In genomic region chr7:139675127-139676110, GRCh38 we compare ENCODE assay signal across 1 cellular context.
TF ChIP-seq lines count a peak whose summit lies in the region.

No MANE protein-coding gene starts in this region.

TF ChIP-seq in HepG2, 621 proteins besides CTCF, POLR2A, EP300 and RAD21 (continued from another document and continues in another):
- peak; percentile 50; the same call in 1 of the 2 replicates for TF ChIP-seq ZBTB33 (CRISPR knock-in tag; IDR thresholded peaks at IDR 0.05)
- peak; percentile 84; the same call in 1 of the 2 replicates for TF ChIP-seq RXRA (CRISPR knock-in tag; IDR thresholded peaks at IDR 0.05)
- TF ChIP-seq NR3C1 (CRISPR knock-in tag; IDR thresholded peaks at IDR 0.05), result no peak
- 0 out of 2 replicates have a peak, but pooled peaks have one; percentile 69 for TF ChIP-seq ZNF784 (CRISPR knock-in tag; IDR thresholded peaks at IDR 0.05; ENCODE audit: borderline replicate concordance)
- no peak for TF ChIP-seq KLF11 (CRISPR knock-in tag; IDR thresholded peaks at IDR 0.05)
- TF ChIP-seq CBX1 (IDR thresholded peaks at IDR 0.05; ENCODE audit: low read depth), result no peak
- 0 out of 2 replicates have a peak, but pooled peaks have one; percentile 46 for TF ChIP-seq ZBED4 (CRISPR knock-in tag; IDR thresholded peaks at IDR 0.05; ENCODE audit: borderline replicate concordance)
- no peak for TF ChIP-seq RBAK (CRISPR knock-in tag; IDR thresholded peaks at IDR 0.05)
- TF ChIP-seq KLF9 (CRISPR knock-in tag; IDR thresholded peaks at IDR 0.05; ENCODE audit: low read depth), result no peak
- TF ChIP-seq ATF2 (CRISPR knock-in tag; IDR thresholded peaks at IDR 0.05), result peak; percentile 90
- TF ChIP-seq RBFOX2 (IDR thresholded peaks at IDR 0.05; ENCODE audit: low read depth, low read length), result no peak
- no peak for TF ChIP-seq PHB2 (IDR thresholded peaks at IDR 0.05; ENCODE audit: partially characterized antibody)
- TF ChIP-seq ISL2 (CRISPR knock-in tag; IDR thresholded peaks at IDR 0.05), result peak; percentile 96
- no peak for TF ChIP-seq MZF1 (CRISPR knock-in tag; IDR thresholded peaks at IDR 0.05; ENCODE audit: borderline replicate concordance)
- no peak for TF ChIP-seq ZNF724P (CRISPR knock-in tag; IDR thresholded peaks at IDR 0.05; ENCODE audit: borderline replicate concordance)
- no peak for TF ChIP-seq ZNF850 (CRISPR knock-in tag; conservative IDR thresholded peaks at IDR 0.05)
- no peak for TF ChIP-seq SIN3B (IDR thresholded peaks at IDR 0.05; ENCODE audit: low read length)
- no peak for TF ChIP-seq NONO (IDR thresholded peaks at IDR 0.05)
- TF ChIP-seq NONO (CRISPR knock-in tag; conservative IDR thresholded peaks at IDR 0.05), result peak; percentile 87
- peak; percentile 42; the same call in 1 of the 2 replicates for TF ChIP-seq SAFB2 (CRISPR knock-in tag; IDR thresholded peaks at IDR 0.05; ENCODE audit: borderline replicate concordance, low read depth)
- no peak for TF ChIP-seq NFIB (CRISPR knock-in tag; IDR thresholded peaks at IDR 0.05; ENCODE audit: borderline replicate concordance)
- 0 out of 2 replicates have a peak, but pooled peaks have one; percentile 25 for TF ChIP-seq GMEB1 (CRISPR knock-in tag; IDR thresholded peaks at IDR 0.05; ENCODE audit: borderline replicate concordance)
- no peak for TF ChIP-seq ZNF773 (CRISPR knock-in tag; IDR thresholded peaks at IDR 0.05; ENCODE audit: borderline replicate concordance)
- no peak for TF ChIP-seq ZNF674 (CRISPR knock-in tag; IDR thresholded peaks at IDR 0.05; ENCODE audit: low read depth)
- no peak for TF ChIP-seq RFX3 (CRISPR knock-in tag; IDR thresholded peaks at IDR 0.05)
- 0 out of 2 replicates have a peak, but pooled peaks have one; percentile 7 for TF ChIP-seq ZNF749 (CRISPR knock-in tag; IDR thresholded peaks at IDR 0.05; ENCODE audit: borderline replicate concordance)
- TF ChIP-seq ZBTB20 (CRISPR knock-in tag; IDR thresholded peaks at IDR 0.05; ENCODE audit: borderline replicate concordance, low read depth), result peak; percentile 59; the same call in 1 of the 2 replicates
- no peak for TF ChIP-seq ZNF709 (CRISPR knock-in tag; IDR thresholded peaks at IDR 0.05)
- peak; percentile 87 for TF ChIP-seq SKIL (CRISPR knock-in tag; IDR thresholded peaks at IDR 0.05; ENCODE audit: borderline replicate concordance)
- TF ChIP-seq PREB (CRISPR knock-in tag; IDR thresholded peaks at IDR 0.05), result no peak
- no peak for TF ChIP-seq ZNF468 (CRISPR knock-in tag; IDR thresholded peaks at IDR 0.05)
- peak; percentile 40 for TF ChIP-seq MAX (IDR thresholded peaks at IDR 0.05)
- TF ChIP-seq PITX1 (CRISPR knock-in tag; IDR thresholded peaks at IDR 0.05), result peak; percentile 58; the same call in 1 of the 2 replicates
- TF ChIP-seq LRRFIP1 (CRISPR knock-in tag; conservative IDR thresholded peaks at IDR 0.05), result no peak
- no peak for TF ChIP-seq XBP1 (CRISPR knock-in tag; IDR thresholded peaks at IDR 0.05)
- no peak; the same call in 1 of the 2 replicates for TF ChIP-seq ZBTB39 (CRISPR knock-in tag; IDR thresholded peaks at IDR 0.05)
- peak; percentile 64; the same call in 1 of the 2 replicates for TF ChIP-seq IRF9 (CRISPR knock-in tag; IDR thresholded peaks at IDR 0.05; ENCODE audit: borderline replicate concordance)
- TF ChIP-seq TFDP1 (CRISPR knock-in tag; IDR thresholded peaks at IDR 0.05; ENCODE audit: borderline replicate concordance), result no peak
- TF ChIP-seq PCBP2 (optimal IDR thresholded peaks at IDR 0.05; ENCODE audit: low read depth, low read length, poor library complexity, severe bottlenecking), result no peak
